Comparison of ENCODE assay signal across 8 cellular contexts in the genomic region with DNA sequence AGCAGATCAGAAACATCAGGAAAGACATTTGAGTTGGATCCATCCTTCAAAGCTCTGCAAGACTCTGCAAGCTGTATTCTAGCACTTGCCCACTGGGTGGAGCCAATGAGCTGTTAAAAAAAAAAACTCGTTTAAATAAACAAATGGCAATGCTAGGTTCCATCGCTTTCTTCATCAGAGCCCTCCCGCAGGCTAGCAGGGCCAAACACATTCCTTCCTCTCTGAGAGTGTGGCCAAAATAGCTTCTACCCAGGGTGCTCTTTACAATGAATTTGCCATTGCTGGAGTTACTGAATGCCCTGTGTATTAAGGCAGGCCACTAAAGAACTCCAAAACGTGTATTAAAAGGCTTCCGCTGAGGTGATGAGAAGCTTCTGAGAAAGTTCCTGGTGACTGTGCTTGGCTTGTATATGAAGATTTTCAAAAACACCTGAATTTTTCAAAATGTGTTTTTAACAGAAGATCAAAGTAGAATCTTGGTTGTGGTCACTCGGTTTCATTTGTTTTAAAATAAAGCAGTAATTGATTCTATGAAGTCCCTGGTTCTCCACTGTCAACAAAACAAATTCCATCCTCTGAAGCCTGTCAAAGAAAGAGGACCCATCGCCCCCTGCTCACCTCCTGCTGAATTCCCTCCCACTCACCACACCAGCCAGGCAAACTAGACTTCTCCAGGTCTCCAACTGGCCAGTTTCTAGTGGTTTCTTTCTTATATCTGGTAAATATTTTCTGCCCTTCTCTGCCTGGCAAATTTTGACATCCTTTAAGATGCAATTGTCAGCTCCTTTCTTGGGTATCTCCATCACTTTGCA. TPM values are rescaled to one million over a fixed set of nuclear protein-coding genes. Genes with fewer than 3 reads are reported as not detected.
DNase-seq lines count a peak whose midpoint lies in the region; ATAC-seq and TF ChIP-seq lines count a peak whose summit lies in the region.

No MANE protein-coding gene starts in this region.

- CTCF ChIA-PET in activated CD4-positive, alpha-beta memory T cell treated with anti-CD3 and anti-CD28 coated beads for 36 hours (lab: Charles Lee), result interaction anchor here (0.6 to 4.7 kb wide), 20 partner anchors 8 to 393 kb away, joined by 3 to 74 read pairs (median 4); a partner anchor contains a TSS

- POLR2A ChIA-PET in activated CD4-positive, alpha-beta memory T cell treated with anti-CD3 and anti-CD28 coated beads for 36 hours (lab: Charles Lee), result no interaction called here

- H3K27ac Mint-ChIP-seq in CD14-positive monocyte (peak overlapping the region in 6 of 7 donors; percentile 42 to 88 (median 52)), memory B cell (no peak overlapping the region)
- H3K27ac Mint-ChIP-seq in activated CD4-positive, alpha-beta memory T cell treated with anti-CD3 and anti-CD28 coated beads for 36 hours, result no peak overlapping the region
- no peak overlapping the region for H3K27ac Mint-ChIP-seq in effector memory CD8-positive, alpha-beta T cell
- peak overlapping the region; percentile 53 for H3K27ac Mint-ChIP-seq in stimulated activated naive B cell treated with anti-CD40 and anti-IgM and Interleukin-4, amounts not matched to agents 10 μg/mL and 1 μg/mL and 100 μg/mL, for 72 hours

- no peak overlapping the region for H3K4me3 Mint-ChIP-seq in CD14-positive monocyte
- H3K4me3 Mint-ChIP-seq in activated CD4-positive, alpha-beta memory T cell treated with anti-CD3 and anti-CD28 coated beads for 36 hours, result no peak overlapping the region
- no peak overlapping the region for H3K4me3 Mint-ChIP-seq in effector memory CD8-positive, alpha-beta T cell
- no peak overlapping the region for H3K4me3 Mint-ChIP-seq in memory B cell
- H3K4me3 Mint-ChIP-seq in stimulated activated naive B cell treated with anti-CD40 and anti-IgM and Interleukin-4, amounts not matched to agents 10 μg/mL and 1 μg/mL and 100 μg/mL, for 72 hours, result no peak overlapping the region

- intact Hi-C loops in CD14-positive monocyte (cut with micrococcal nuclease), result loop anchor here (2.0 to 10.0 kb wide), 4 partner anchors 19 to 371 kb away; a partner anchor contains a TSS
- intact Hi-C loops in activated CD4-positive, alpha-beta memory T cell treated with anti-CD3 and anti-CD28 coated beads for 36 hours (cut with micrococcal nuclease), result loop anchor here (1.0 to 10.0 kb wide), 4 partner anchors 196 to 554 kb away; a partner anchor contains a TSS

- TF ChIP-seq CTCF in CD14-positive monocyte (IDR thresholded peaks at IDR 0.05), result peak; percentile 92

- H3K9me3 Mint-ChIP-seq in CD14-positive monocyte, result no peaks in the 10 kb centered on the region
- H3K9me3 Mint-ChIP-seq in activated CD4-positive, alpha-beta memory T cell treated with anti-CD3 and anti-CD28 coated beads for 36 hours, result no peaks in the 10 kb centered on the region
- H3K9me3 Mint-ChIP-seq in effector memory CD8-positive, alpha-beta T cell, result no peaks in the 10 kb centered on the region
- no peaks in the 10 kb centered on the region for H3K9me3 Mint-ChIP-seq in memory B cell
- H3K9me3 Mint-ChIP-seq in stimulated activated naive B cell treated with anti-CD40 and anti-IgM and Interleukin-4, amounts not matched to agents 10 μg/mL and 1 μg/mL and 100 μg/mL, for 72 hours, result no peaks in the 10 kb centered on the region

- peaks cover 39% of the 10 kb centered on the region for H3K4me1 Mint-ChIP-seq in CD14-positive monocyte
- peaks cover 3% of the 10 kb centered on the region for H3K4me1 Mint-ChIP-seq in activated CD4-positive, alpha-beta memory T cell treated with anti-CD3 and anti-CD28 coated beads for 36 hours (ENCODE audit: low read depth)
- peaks cover 0 to 6% of the 10 kb centered on the region in 2 donors for H3K4me1 Mint-ChIP-seq in effector memory CD8-positive, alpha-beta T cell (ENCODE audit: low read depth in 2 of 2)
- peaks cover 11% of the 10 kb centered on the region for H3K4me1 Mint-ChIP-seq in memory B cell
- peaks cover 16 to 24% of the 10 kb centered on the region in 2 donors for H3K4me1 Mint-ChIP-seq in stimulated activated naive B cell treated with anti-CD40 and anti-IgM and Interleukin-4, amounts not matched to agents 10 μg/mL and 1 μg/mL and 100 μg/mL, for 72 hours

- H3K27me3 Mint-ChIP-seq in CD14-positive monocyte (ENCODE audit: low read depth in 3 of 3) (peaks cover 0 to 4% (median 3%) of the 10 kb centered on the region in 3 donors), memory B cell (no peaks in the 10 kb centered on the region)
- peaks cover 2% of the 10 kb centered on the region for H3K27me3 Mint-ChIP-seq in activated CD4-positive, alpha-beta memory T cell treated with anti-CD3 and anti-CD28 coated beads for 36 hours
- H3K27me3 Mint-ChIP-seq in effector memory CD8-positive, alpha-beta T cell, result peaks cover 14 to 27% of the 10 kb centered on the region in 2 donors
- no peaks in the 10 kb centered on the region for H3K27me3 Mint-ChIP-seq in stimulated activated naive B cell treated with anti-CD40 and anti-IgM and Interleukin-4, amounts not matched to agents 10 μg/mL and 1 μg/mL and 100 μg/mL, for 72 hours

- ATAC-seq in GM19025 (IDR thresholded peaks at IDR 0.05; ENCODE audit: low read depth, unreplicated experiment) (peak; percentile 72), HG03432 (IDR thresholded peaks at IDR 0.05; ENCODE audit: unreplicated experiment) (peak; percentile 93), memory B cell (ENCODE audit: low read depth) (peak; percentile 84)
- ATAC-seq in effector memory CD8-positive, alpha-beta T cell (replicated peaks), result peak; percentile 77
- ATAC-seq in stimulated activated naive B cell treated with anti-CD40 and anti-IgM and Interleukin-4, amounts not matched to agents 10 μg/mL and 1 μg/mL and 100 μg/mL, for 72 hours (replicated peaks), result peak; percentile 82 to 88

- H3K36me3 Mint-ChIP-seq in CD14-positive monocyte (peaks cover 4 to 14% of the 10 kb centered on the region in 2 donors), memory B cell (peaks cover 17% of the 10 kb centered on the region)
- no peaks in the 10 kb centered on the region for H3K36me3 Mint-ChIP-seq in activated CD4-positive, alpha-beta memory T cell treated with anti-CD3 and anti-CD28 coated beads for 36 hours
- H3K36me3 Mint-ChIP-seq in effector memory CD8-positive, alpha-beta T cell (ENCODE audit: insufficient read depth), result no peaks in the 10 kb centered on the region
- peaks cover 5 to 16% of the 10 kb centered on the region in 2 donors for H3K36me3 Mint-ChIP-seq in stimulated activated naive B cell treated with anti-CD40 and anti-IgM and Interleukin-4, amounts not matched to agents 10 μg/mL and 1 μg/mL and 100 μg/mL, for 72 hours

- peak; percentile 54 for DNase-seq in CD14-positive monocyte (ENCODE audit: low spot score)
- DNase-seq in NCI-H510A (lab: John Stamatoyannopoulos, UW), result peak; percentile 2
- peak; percentile 53 for DNase-seq in activated CD4-positive, alpha-beta memory T cell treated with anti-CD3 and anti-CD28 coated beads for 36 hours
- DNase-seq in effector memory CD8-positive, alpha-beta T cell, result peak; percentile 32 to 47 (median 37)
- DNase-seq in memory B cell (ENCODE audit: low spot score in 2 of 2), result peak; percentile 71 to 73
- peak; percentile 63 for DNase-seq in stimulated activated naive B cell treated with anti-CD40 and anti-IgM and Interleukin-4, amounts not matched to agents 10 μg/mL and 1 μg/mL and 100 μg/mL, for 72 hours

RNA-seq across cellular contexts. Expression of a gene that starts 36.5 kb away (rescaled TPM):
- polyA plus RNA-seq in CD14-positive monocyte, result not detected
- not detected for total RNA-seq in activated CD4-positive, alpha-beta memory T cell treated with anti-CD3 and anti-CD28 coated beads for 36 hours

Comparison
In these comparisons a context has a peak if more than half of its experiments do, and no peak if none do; other contexts are left out.
1. Peak in every context shown above with its lines: DNase-seq and ATAC-seq.
2. DNase-seq: peak in every context shown above with its lines; median percentile 72 in memory B cell; 63 in stimulated activated naive B cell treated with anti-CD40 and anti-IgM and Interleukin-4, amounts not matched to agents 10 μg/mL and 1 μg/mL and 100 μg/mL, for 72 hours; 54 in CD14-positive monocyte; 53 in activated CD4-positive, alpha-beta memory T cell treated with anti-CD3 and anti-CD28 coated beads for 36 hours; 37 in effector memory CD8-positive, alpha-beta T cell; 2 in NCI-H510A.
3. H3K27ac Mint-ChIP-seq: peak in CD14-positive monocyte (6 of 7) and stimulated activated naive B cell treated with anti-CD40 and anti-IgM and Interleukin-4, amounts not matched to agents 10 μg/mL and 1 μg/mL and 100 μg/mL, for 72 hours (single experiment); none in activated CD4-positive, alpha-beta memory T cell treated with anti-CD3 and anti-CD28 coated beads for 36 hours (single experiment), effector memory CD8-positive, alpha-beta T cell (0 of 2) and memory B cell (single experiment).